Comparison of ENCODE assay signal across 11 cellular contexts in the genomic region with DNA sequence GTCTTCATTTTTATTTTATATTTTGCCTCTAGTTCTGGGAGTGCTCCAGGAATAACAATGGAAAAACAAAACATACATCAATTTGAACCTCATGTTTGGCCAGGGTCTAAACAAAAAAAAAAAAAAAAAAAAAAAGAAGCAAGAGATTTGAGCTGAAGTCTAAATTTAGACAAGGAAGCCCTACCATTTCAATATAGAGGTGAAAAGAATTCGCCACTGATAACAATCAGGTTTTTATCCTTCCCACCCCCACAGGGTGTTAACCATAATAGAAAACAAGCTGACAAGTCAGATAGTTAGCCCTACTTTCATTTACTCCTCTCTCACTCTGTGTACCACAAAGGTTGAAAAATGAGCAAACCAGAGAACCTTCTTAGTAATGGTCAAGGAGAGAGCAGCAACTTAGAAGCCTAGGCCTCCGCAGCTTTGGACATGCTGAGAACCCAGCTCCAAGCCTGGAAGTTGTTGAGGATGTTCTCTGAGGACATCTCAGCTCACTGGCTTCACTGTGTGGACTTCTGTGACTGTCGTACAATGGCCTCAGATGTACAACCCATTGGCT.
DNase-seq lines count a peak whose midpoint lies in the region; ATAC-seq lines count a peak whose summit lies in the region.
"Had no signal": no experiment of that assay in that cellular context is flagged by ENCODE, and none has a peak within 500 bp of the region (broad histone marks: within the 10 kb centered on the region; RNA-seq: fewer than 3 reads in every experiment).

No MANE protein-coding gene starts in this region.

- H3K4me1 ChIP-seq in CD4-positive, alpha-beta memory T cell (ENCODE audit: insufficient read depth, low read length), result peaks cover 17% of the 10 kb centered on the region

- CTCF ChIA-PET in CD4-positive, alpha-beta memory T cell (lab: Charles Lee; ENCODE audit: partially characterized antibody), result interaction anchor here (0.7 to 0.9 kb wide), 2 partner anchors 13 to 131 kb away, joined by 3 to 5 read pairs; no protein-coding TSS in a partner anchor

- DNase-seq in CD4-positive, alpha-beta memory T cell, result peak in 4 of 5 donors; percentile 20 to 40 (median 28)
- DNase-seq in DMS79 (lab: John Stamatoyannopoulos, UW), result no peak
- DNase-seq in NCI-H82 (lab: John Stamatoyannopoulos, UW), result no peak
- DNase-seq in NCI-H1436 treated with DMSO at 0.1 percent for 48 hours (lab: John Stamatoyannopoulos, UW), result no peak
- no peak for DNase-seq in pons (ENCODE audit: low spot score)
- DNase-seq: NCI-H510A treated with DMSO at 0.1 percent for 48 hours had no signal

- no peak overlapping the region for H3K27ac ChIP-seq in CD4-positive, alpha-beta memory T cell (ENCODE audit: low read depth, low read length)

- H3K9me3 Mint-ChIP-seq in CD4-positive, alpha-beta memory T cell, result peaks cover 0 to 18% (median 12%) of the 10 kb centered on the region in 8 donors
- H3K9me3 Mint-ChIP-seq in activated T-helper 17 cell treated with anti-CD3 and anti-CD28 coated beads, Interleukin-2, amount 50 U/mL, for 72 hours, result peaks cover 7% of the 10 kb centered on the region

- peaks cover 0 to 4% of the 10 kb centered on the region in 2 donors for H3K36me3 Mint-ChIP-seq in CD4-positive, alpha-beta memory T cell
- no peaks in the 10 kb centered on the region for H3K36me3 Mint-ChIP-seq in activated T-helper 17 cell treated with anti-CD3 and anti-CD28 coated beads, Interleukin-2, amount 50 U/mL, for 72 hours (ENCODE audit: low read depth)

- no peaks in the 10 kb centered on the region for H3K36me3 ChIP-seq in CD4-positive, alpha-beta memory T cell (ENCODE audit: insufficient read depth, low read length)

- peaks cover 4% of the 10 kb centered on the region in 2 donors for H3K27me3 Mint-ChIP-seq in CD4-positive, alpha-beta memory T cell
- H3K27me3 Mint-ChIP-seq in activated T-helper 17 cell treated with anti-CD3 and anti-CD28 coated beads, Interleukin-2, amount 50 U/mL, for 72 hours, result peaks cover 5% of the 10 kb centered on the region

- no peak overlapping the region for H3K4me3 ChIP-seq in CD4-positive, alpha-beta memory T cell (ENCODE audit: low read length in 2 of 2)

- H3K4me3 Mint-ChIP-seq in CD4-positive, alpha-beta memory T cell, result peak overlapping the region in 1 of 8 donors; percentile 49
- H3K4me3 Mint-ChIP-seq in activated T-helper 17 cell treated with anti-CD3 and anti-CD28 coated beads, Interleukin-2, amount 50 U/mL, for 72 hours, result no peak overlapping the region
- H3K4me3 Mint-ChIP-seq: activated naive CD8-positive, alpha-beta T cell had no signal

- intact Hi-C loops in CD4-positive, alpha-beta memory T cell (cut with micrococcal nuclease), result no loop called here

- POLR2A ChIA-PET in CD4-positive, alpha-beta memory T cell (lab: Charles Lee; ENCODE audit: partially characterized antibody), result no interaction called here

- H3K27me3 ChIP-seq in CD4-positive, alpha-beta memory T cell (ENCODE audit: insufficient read depth, low read length), result no peaks in the 10 kb centered on the region

- peaks cover 0 to 4% of the 10 kb centered on the region in 2 donors for H3K9me3 ChIP-seq in CD4-positive, alpha-beta memory T cell (ENCODE audit: control insufficient read depth in 1 of 2, low read length in 2 of 2)

- peak overlapping the region in 2 of 7 donors; percentile 19 to 45 for H3K27ac Mint-ChIP-seq in CD4-positive, alpha-beta memory T cell
- no peak overlapping the region for H3K27ac Mint-ChIP-seq in activated T-helper 17 cell treated with anti-CD3 and anti-CD28 coated beads, Interleukin-2, amount 50 U/mL, for 72 hours
- H3K27ac Mint-ChIP-seq: activated naive CD8-positive, alpha-beta T cell had no signal

- ATAC-seq in GM18870 (IDR thresholded peaks at IDR 0.05; ENCODE audit: unreplicated experiment), result peak; percentile 98
- peak; percentile 86 for ATAC-seq in HG02938 (IDR thresholded peaks at IDR 0.05; ENCODE audit: unreplicated experiment)
- ATAC-seq in activated T-helper 17 cell treated with anti-CD3 and anti-CD28 coated beads, Interleukin-2, amount 50 U/mL, for 72 hours (replicated peaks), result peak; percentile 91
- ATAC-seq: esophagus mucosa had no signal

- peaks cover 8 to 23% (median 10%) of the 10 kb centered on the region in 4 donors for H3K4me1 Mint-ChIP-seq in CD4-positive, alpha-beta memory T cell
- H3K4me1 Mint-ChIP-seq in activated T-helper 17 cell treated with anti-CD3 and anti-CD28 coated beads, Interleukin-2, amount 50 U/mL, for 72 hours, result no peaks in the 10 kb centered on the region

Comparison
In these comparisons a context has a peak if more than half of its experiments do, and no peak if none do; other contexts are left out.
1. DNase-seq: peak in CD4-positive, alpha-beta memory T cell (4 of 5); none in DMS79 (single experiment), NCI-H82 (single experiment), NCI-H1436 treated with DMSO at 0.1 percent for 48 hours (single experiment) and pons (single experiment).
2. Peak in every context shown above with its lines, with median percentiles within 50 percentile points of each other: ATAC-seq.